Comparison of ENCODE assay signal across 27 cellular contexts in the genomic region with DNA sequence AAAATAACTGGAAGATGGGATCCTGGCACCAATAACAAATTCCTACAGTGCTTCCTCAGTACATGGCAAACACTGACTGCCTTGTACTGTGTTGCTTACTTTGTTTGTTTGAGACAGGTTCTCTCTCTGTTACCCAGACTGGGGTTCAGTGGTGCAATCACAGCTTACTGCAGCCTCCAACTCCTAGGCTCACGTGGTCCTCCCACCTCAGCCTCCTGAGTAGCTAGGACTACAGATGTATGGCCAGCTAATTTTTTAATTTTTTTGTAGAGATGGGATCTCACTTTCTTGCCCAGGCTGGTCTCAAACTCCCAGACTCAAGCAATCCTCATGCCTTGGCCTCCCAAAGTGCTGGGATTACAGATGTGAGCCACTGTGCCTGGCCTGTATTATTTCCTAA.
"Had no signal": no experiment of that assay in that cellular context is flagged by ENCODE, and none has a peak within 500 bp of the region (broad histone marks: within the 10 kb centered on the region; RNA-seq: fewer than 3 reads in every experiment).

No MANE protein-coding gene starts in this region.

- H3K27ac ChIP-seq: colonic mucosa, epithelial cell of prostate, esophagus squamous epithelium, gastrocnemius medialis, heart right ventricle, left lung, lower lobe of right lung had no signal

- H3K9me3 ChIP-seq: colonic mucosa, esophagus squamous epithelium, gastrocnemius medialis, heart right ventricle, left lung, lower lobe of right lung had no signal

- H3K4me1 ChIP-seq: colonic mucosa had no signal

- ATAC-seq: effector memory CD8-positive, alpha-beta T cell; esophagus mucosa; gastrocnemius medialis; heart right ventricle; left cardiac atrium; left lung; left ventricle myocardium superior; lower lobe of right lung; naive thymus-derived CD4-positive, alpha-beta T cell had no signal

- H3K36me3 ChIP-seq: colonic mucosa, gastrocnemius medialis, lower lobe of right lung had no signal

- FAIRE-seq: endometrium, islet of Langerhans, keratinocyte had no signal

- H3K4me3 ChIP-seq: colonic mucosa, esophagus squamous epithelium, gastrocnemius medialis, heart right ventricle, left lung, lower lobe of right lung had no signal

- H3K27ac Mint-ChIP-seq: effector memory CD8-positive, alpha-beta T cell; endodermal cell had no signal

- H3K9me3 Mint-ChIP-seq: dendritic cell treated with granulocyte-macrophage colony-stimulating factor and Interleukin-4, amounts not matched to agents 40 ng/mL and 50 ng/mL, for 4 days; effector memory CD8-positive, alpha-beta T cell; endodermal cell had no signal

- H3K27me3 ChIP-seq: colonic mucosa, gastrocnemius medialis, heart right ventricle had no signal

- DNase-seq: colonic mucosa; cortex of kidney; effector CD8-positive, alpha-beta T cell; effector memory CD8-positive, alpha-beta T cell; erythroblast; esophagus squamous epithelium; foreskin fibroblast; foreskin melanocyte; gastrocnemius medialis; glutamatergic neuron; head of caudate nucleus; heart right ventricle; hippocampal formation; left cardiac atrium; left lung; left ventricle myocardium superior; lower lobe of right lung; mesenchymal stem cell; midbrain; naive thymus-derived CD4-positive, alpha-beta T cell had no signal

- H3K4me3 Mint-ChIP-seq: dendritic cell treated with granulocyte-macrophage colony-stimulating factor and Interleukin-4, amounts not matched to agents 40 ng/mL and 50 ng/mL, for 4 days; effector memory CD8-positive, alpha-beta T cell; endodermal cell; naive thymus-derived CD4-positive, alpha-beta T cell had no signal
